8 cellular contexts compared by ENCODE assay signal in genomic region chr11:118436639-118437045, GRCh38. TPM values are rescaled to one million over a fixed set of nuclear protein-coding genes. Genes with fewer than 3 reads are reported as not detected.
DNase-seq lines count a peak whose midpoint lies in the region; ATAC-seq and TF ChIP-seq lines count a peak whose summit lies in the region.

No MANE protein-coding gene starts in this region.

- ATAC-seq in Right ventricle myocardium inferior (no peak), HG03460 (IDR thresholded peaks at IDR 0.05; ENCODE audit: unreplicated experiment) (peak; percentile 7)

- peaks cover 25% of the 10 kb centered on the region for H3K4me1 ChIP-seq in osteoblast (ENCODE audit: insufficient read depth, low read length)

- H4K20me1 ChIP-seq in osteoblast (ENCODE audit: insufficient read depth, low read length): peaks cover 45% of the 10 kb centered on the region

- intact Hi-C loops in Right ventricle myocardium inferior (cut with DNase I) (loop anchor here (1.0 kb wide), 1 partner anchor 35 kb away; the partner anchor contains the start of gene ATP5MG), cardiac septum (cut with DNase I) (loop anchor here (2.0 kb wide), 1 partner anchor 36 kb away; the partner anchor contains the start of gene ATP5MG)

- H3K27ac ChIP-seq in osteoblast (ENCODE audit: low read depth, low read length): peak overlapping the region; percentile 77

- no peak for TF ChIP-seq CTCF in fibroblast of mammary gland (conservative IDR thresholded peaks at IDR 0.05; ENCODE audit: control insufficient read depth, insufficient read depth, low read depth, low read length)
- no peak for TF ChIP-seq CTCF in osteoblast (IDR thresholded peaks at IDR 0.05; ENCODE audit: extremely low read depth, low read depth, low read length)

- DNase-seq in Right ventricle myocardium inferior (ENCODE audit: missing footprints) (peak; percentile 67), cardiac septum (ENCODE audit: low spot score) (no peak), fibroblast of mammary gland (ENCODE audit: low read depth) (peak; percentile 11), osteoblast (ENCODE audit: insufficient read length, low spot score, missing footprints) (no peak), NCI-H1930 (lab: John Stamatoyannopoulos, UW) (no peak), SKM-1 (lab: John Stamatoyannopoulos, UW; ENCODE audit: unreplicated experiment) (no peak)
- DNase-seq in activated CD4-positive, alpha-beta T cell treated with anti-CD3 and anti-CD28 coated beads, Interleukin-2, amount 50 U/mL, for 48 hours: peak; percentile 37 to 40

- H3K79me2 ChIP-seq in osteoblast (ENCODE audit: insufficient read depth, low read length): peaks cover 51% of the 10 kb centered on the region

- H3K36me3 ChIP-seq in osteoblast (ENCODE audit: insufficient read depth, low read length): no peaks in the 10 kb centered on the region

- H3K4me3 ChIP-seq in fibroblast of mammary gland (ENCODE audit: control insufficient read depth, low read depth, low read length) (peak overlapping the region; percentile 77), osteoblast (ENCODE audit: insufficient read depth, low read length) (peak overlapping the region; percentile 82)

- H3K4me2 ChIP-seq in osteoblast (ENCODE audit: insufficient read depth, low read length): peak overlapping the region; percentile 96

- H3K9me3 ChIP-seq in osteoblast (ENCODE audit: low read depth, low read length): no peaks in the 10 kb centered on the region

- no peaks in the 10 kb centered on the region for H3K27me3 ChIP-seq in osteoblast (ENCODE audit: insufficient read depth, low read length)

- peak overlapping the region; percentile 35 for H2AFZ ChIP-seq in osteoblast (ENCODE audit: low read length)

RNA-seq across cellular contexts. Expression of gene KMT2A, which starts 0.3 kb away (rescaled TPM):
- total RNA-seq in Right ventricle myocardium inferior (24.3 TPM), cardiac septum (41.4 TPM), osteoblast (38.4 and 49.5 TPM in 2 replicates)

RNA-seq across cellular contexts. Expression of gene ATP5MG, which starts 35.2 kb away (rescaled TPM):
- total RNA-seq in Right ventricle myocardium inferior (762 TPM), cardiac septum (600 TPM), osteoblast (25.3 and 31.1 TPM in 2 replicates)

Comparison
In these comparisons a context has a peak if more than half of its experiments do, and no peak if none do; other contexts are left out.
1. DNase-seq: peak in Right ventricle myocardium inferior (single experiment), activated CD4-positive, alpha-beta T cell treated with anti-CD3 and anti-CD28 coated beads, Interleukin-2, amount 50 U/mL, for 48 hours (2 of 2) and fibroblast of mammary gland (single experiment); none in cardiac septum (single experiment), osteoblast (single experiment), NCI-H1930 (0 of 2) and SKM-1 (single experiment).
2. RNA of gene ATP5MG, which starts 35.2 kb away (total RNA-seq): 762 TPM in Right ventricle myocardium inferior (single experiment) and 600 TPM in cardiac septum (single experiment); 25.3 to 31.1 TPM in osteoblast; every median in the first group is over 10 times any median in the second.